17 cellular contexts compared by ENCODE assay signal in the genomic region with DNA sequence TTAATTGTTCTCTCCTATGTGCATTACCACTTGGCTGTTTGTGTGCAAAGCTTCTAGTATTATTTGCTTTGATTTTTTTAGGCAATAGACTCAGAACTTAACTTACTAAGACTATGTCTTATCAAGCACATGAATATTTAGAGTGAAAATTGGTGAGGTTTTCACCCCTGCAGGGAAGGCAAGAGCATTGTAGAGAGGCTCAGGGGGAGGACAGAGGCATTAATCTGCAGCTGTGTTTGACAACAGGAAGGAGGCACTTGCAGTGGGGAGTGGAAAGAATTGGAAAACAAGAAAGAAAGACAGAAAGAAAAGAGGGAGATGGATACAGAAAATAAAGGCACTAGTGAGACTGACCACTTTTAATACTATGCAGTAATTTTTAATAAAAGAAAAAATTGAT.
A peak's percentile ranks its signal among the peaks of the same experiment; 100 is the strongest.
DNase-seq lines count a peak whose midpoint lies in the region; ATAC-seq and TF ChIP-seq lines count a peak whose summit lies in the region.
"Had no signal": no experiment of that assay in that cellular context is flagged by ENCODE, and none has a peak within 500 bp of the region (broad histone marks: within the 10 kb centered on the region; RNA-seq: fewer than 3 reads in every experiment).

No MANE protein-coding gene starts in this region.

- H3K4me1 ChIP-seq in GM23338 (ENCODE audit: insufficient read depth) (peaks cover 8% of the 10 kb centered on the region; the same call in 1 of the 2 replicates), SJCRH30 (no peaks in the 10 kb centered on the region)
- H3K4me1 ChIP-seq: SJSA1 had no signal

- no peaks in the 10 kb centered on the region for H3K9me3 ChIP-seq in SJCRH30 (replicated peaks)
- H3K9me3 ChIP-seq: SJSA1 had no signal

- H3K27me3 ChIP-seq in GM23338 (ENCODE audit: insufficient read depth) (0 out of 2 replicates have a peak, but pooled peaks cover 7% of the 10 kb centered on the region), SJCRH30 (peaks cover 3% of the 10 kb centered on the region; the same call in 1 of the 2 replicates)
- H3K27me3 ChIP-seq: SJSA1 had no signal

- H3K4me3 Mint-ChIP-seq in GM23338, result peak overlapping the region; percentile 1; the same call in 2 of the 3 replicates
- H3K4me3 Mint-ChIP-seq: B cell; CD4-positive, CD25-positive, alpha-beta regulatory T cell; H9; IgD-negative memory B cell had no signal

- no peaks in the 10 kb centered on the region for H3F3A ChIP-seq in GM23338 (replicated peaks; ENCODE audit: low read depth)

- H4K20me1 ChIP-seq in GM23338 (replicated peaks; ENCODE audit: insufficient read depth), result no peaks in the 10 kb centered on the region

- peaks cover 21% of the 10 kb centered on the region for H3K36me3 Mint-ChIP-seq in GM23338 (ENCODE audit: low read depth)
- H3K36me3 Mint-ChIP-seq: CD4-positive, CD25-positive, alpha-beta regulatory T cell; IgD-negative memory B cell had no signal

- H3K9me3 Mint-ChIP-seq in GM23338, result peaks cover 19% of the 10 kb centered on the region

- H2AFZ ChIP-seq in GM23338, result no peak overlapping the region

- peak; percentile 17 for DNase-seq in GM23338 (ENCODE audit: low spot score)
- DNase-seq in NCI-H1417 treated with DMSO at 0.1 percent for 48 hours (lab: John Stamatoyannopoulos, UW), result peak; percentile 61
- peak; percentile 30 for DNase-seq in NCI-H748 treated with DMSO at 0.1 percent for 48 hours (lab: John Stamatoyannopoulos, UW)
- DNase-seq in left kidney (ENCODE audit: low read depth, low spot score), result peak; percentile 11
- no peak for DNase-seq in ureter (ENCODE audit: low spot score)
- DNase-seq in cardiac septum (ENCODE audit: low spot score), result no peak
- no peak for DNase-seq in SJCRH30
- DNase-seq: CD4-positive, CD25-positive, alpha-beta regulatory T cell; H9; NCI-H1436; NK-92 treated with Interleukin-12 subunit alpha and Interleukin-12 subunit beta, amount 100 ng/mL, for 24 hours; PC-3; SW 1271 had no signal

- H3K27me3 Mint-ChIP-seq in GM23338 (ENCODE audit: insufficient read depth, low read depth, poor library complexity), result peaks cover 11% of the 10 kb centered on the region
- H3K27me3 Mint-ChIP-seq: CD4-positive, CD25-positive, alpha-beta regulatory T cell had no signal

- ATAC-seq in GM23338, result peak; percentile 49
- ATAC-seq: PC-3 had no signal

- H3K9me2 ChIP-seq in GM23338 (ENCODE audit: insufficient read depth), result no peaks in the 10 kb centered on the region; the same call in 1 of the 2 replicates

- peak overlapping the region; percentile 3; the same call in 1 of the 2 replicates for H3K27ac Mint-ChIP-seq in GM23338
- H3K27ac Mint-ChIP-seq: B cell; CD4-positive, CD25-positive, alpha-beta regulatory T cell; IgD-negative memory B cell had no signal

- H3K36me3 ChIP-seq in GM23338 (ENCODE audit: insufficient read depth) (no peaks in the 10 kb centered on the region), SJCRH30 (no peaks in the 10 kb centered on the region)
- H3K36me3 ChIP-seq: SJSA1 had no signal

- H3K4me2 ChIP-seq in GM23338, result no peak overlapping the region

- no peak overlapping the region for H3K27ac ChIP-seq in GM23338 (ENCODE audit: low read depth)
- H3K27ac ChIP-seq in SJCRH30, result no peak overlapping the region
- H3K27ac ChIP-seq: RWPE1, SJSA1 had no signal

- TF ChIP-seq CTCF in GM23338 (conservative IDR thresholded peaks at IDR 0.05; ENCODE audit: low read depth in 2 of 2), result no peak

- H3K4me3 ChIP-seq in GM23338 (no peak overlapping the region), SJCRH30 (no peak overlapping the region)
- H3K4me3 ChIP-seq: SJSA1 had no signal

- intact Hi-C loops in cardiac septum (cut with DNase I), result no loop called here

- no peaks in the 10 kb centered on the region for H3K79me2 ChIP-seq in GM23338 (replicated peaks; ENCODE audit: insufficient read depth)

- peaks cover 29% of the 10 kb centered on the region for H3K4me1 Mint-ChIP-seq in GM23338
- H3K4me1 Mint-ChIP-seq: B cell; CD4-positive, CD25-positive, alpha-beta regulatory T cell; IgD-negative memory B cell had no signal

TF ChIP-seq in GM23338, 12 proteins besides CTCF, POLR2A, EP300 and RAD21 (continues in another document):
- TF ChIP-seq, protein P1, sequence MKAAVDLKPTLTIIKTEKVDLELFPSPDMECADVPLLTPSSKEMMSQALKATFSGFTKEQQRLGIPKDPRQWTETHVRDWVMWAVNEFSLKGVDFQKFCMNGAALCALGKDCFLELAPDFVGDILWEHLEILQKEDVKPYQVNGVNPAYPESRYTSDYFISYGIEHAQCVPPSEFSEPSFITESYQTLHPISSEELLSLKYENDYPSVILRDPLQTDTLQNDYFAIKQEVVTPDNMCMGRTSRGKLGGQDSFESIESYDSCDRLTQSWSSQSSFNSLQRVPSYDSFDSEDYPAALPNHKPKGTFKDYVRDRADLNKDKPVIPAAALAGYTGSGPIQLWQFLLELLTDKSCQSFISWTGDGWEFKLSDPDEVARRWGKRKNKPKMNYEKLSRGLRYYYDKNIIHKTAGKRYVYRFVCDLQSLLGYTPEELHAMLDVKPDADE (IDR thresholded peaks at IDR 0.05), result no peak
- TF ChIP-seq POLR2AphosphoS5 (IDR thresholded peaks at IDR 0.05; ENCODE audit: low read depth), result no peak
- TF ChIP-seq ZNF114 (CRISPR knock-in tag; IDR thresholded peaks at IDR 0.05), result no peak
- TF ChIP-seq CREB1 (CRISPR knock-in tag; IDR thresholded peaks at IDR 0.05; ENCODE audit: low read depth), result no peak
- TF ChIP-seq ZNF331 (CRISPR knock-in tag; IDR thresholded peaks at IDR 0.05; ENCODE audit: low read depth), result no peak
- no peak for TF ChIP-seq JUNB (IDR thresholded peaks at IDR 0.05; ENCODE audit: unreplicated experiment)
- TF ChIP-seq, protein P2, sequence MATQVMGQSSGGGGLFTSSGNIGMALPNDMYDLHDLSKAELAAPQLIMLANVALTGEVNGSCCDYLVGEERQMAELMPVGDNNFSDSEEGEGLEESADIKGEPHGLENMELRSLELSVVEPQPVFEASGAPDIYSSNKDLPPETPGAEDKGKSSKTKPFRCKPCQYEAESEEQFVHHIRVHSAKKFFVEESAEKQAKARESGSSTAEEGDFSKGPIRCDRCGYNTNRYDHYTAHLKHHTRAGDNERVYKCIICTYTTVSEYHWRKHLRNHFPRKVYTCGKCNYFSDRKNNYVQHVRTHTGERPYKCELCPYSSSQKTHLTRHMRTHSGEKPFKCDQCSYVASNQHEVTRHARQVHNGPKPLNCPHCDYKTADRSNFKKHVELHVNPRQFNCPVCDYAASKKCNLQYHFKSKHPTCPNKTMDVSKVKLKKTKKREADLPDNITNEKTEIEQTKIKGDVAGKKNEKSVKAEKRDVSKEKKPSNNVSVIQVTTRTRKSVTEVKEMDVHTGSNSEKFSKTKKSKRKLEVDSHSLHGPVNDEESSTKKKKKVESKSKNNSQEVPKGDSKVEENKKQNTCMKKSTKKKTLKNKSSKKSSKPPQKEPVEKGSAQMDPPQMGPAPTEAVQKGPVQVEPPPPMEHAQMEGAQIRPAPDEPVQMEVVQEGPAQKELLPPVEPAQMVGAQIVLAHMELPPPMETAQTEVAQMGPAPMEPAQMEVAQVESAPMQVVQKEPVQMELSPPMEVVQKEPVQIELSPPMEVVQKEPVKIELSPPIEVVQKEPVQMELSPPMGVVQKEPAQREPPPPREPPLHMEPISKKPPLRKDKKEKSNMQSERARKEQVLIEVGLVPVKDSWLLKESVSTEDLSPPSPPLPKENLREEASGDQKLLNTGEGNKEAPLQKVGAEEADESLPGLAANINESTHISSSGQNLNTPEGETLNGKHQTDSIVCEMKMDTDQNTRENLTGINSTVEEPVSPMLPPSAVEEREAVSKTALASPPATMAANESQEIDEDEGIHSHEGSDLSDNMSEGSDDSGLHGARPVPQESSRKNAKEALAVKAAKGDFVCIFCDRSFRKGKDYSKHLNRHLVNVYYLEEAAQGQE (IDR thresholded peaks at IDR 0.05; ENCODE audit: unreplicated experiment), result no peak
- TF ChIP-seq STAT1 (IDR thresholded peaks at IDR 0.05; ENCODE audit: unreplicated experiment), result no peak

Comparison
In these comparisons a context has a peak if more than half of its experiments do, and no peak if none do; other contexts are left out.
1. DNase-seq: peak in GM23338 (single experiment), NCI-H1417 treated with DMSO at 0.1 percent for 48 hours (single experiment), NCI-H748 treated with DMSO at 0.1 percent for 48 hours (single experiment) and left kidney (single experiment); none in ureter (single experiment), cardiac septum (single experiment) and SJCRH30 (0 of 2).